Comparison of ENCODE assay signal across 8 cellular contexts in the genomic region with DNA sequence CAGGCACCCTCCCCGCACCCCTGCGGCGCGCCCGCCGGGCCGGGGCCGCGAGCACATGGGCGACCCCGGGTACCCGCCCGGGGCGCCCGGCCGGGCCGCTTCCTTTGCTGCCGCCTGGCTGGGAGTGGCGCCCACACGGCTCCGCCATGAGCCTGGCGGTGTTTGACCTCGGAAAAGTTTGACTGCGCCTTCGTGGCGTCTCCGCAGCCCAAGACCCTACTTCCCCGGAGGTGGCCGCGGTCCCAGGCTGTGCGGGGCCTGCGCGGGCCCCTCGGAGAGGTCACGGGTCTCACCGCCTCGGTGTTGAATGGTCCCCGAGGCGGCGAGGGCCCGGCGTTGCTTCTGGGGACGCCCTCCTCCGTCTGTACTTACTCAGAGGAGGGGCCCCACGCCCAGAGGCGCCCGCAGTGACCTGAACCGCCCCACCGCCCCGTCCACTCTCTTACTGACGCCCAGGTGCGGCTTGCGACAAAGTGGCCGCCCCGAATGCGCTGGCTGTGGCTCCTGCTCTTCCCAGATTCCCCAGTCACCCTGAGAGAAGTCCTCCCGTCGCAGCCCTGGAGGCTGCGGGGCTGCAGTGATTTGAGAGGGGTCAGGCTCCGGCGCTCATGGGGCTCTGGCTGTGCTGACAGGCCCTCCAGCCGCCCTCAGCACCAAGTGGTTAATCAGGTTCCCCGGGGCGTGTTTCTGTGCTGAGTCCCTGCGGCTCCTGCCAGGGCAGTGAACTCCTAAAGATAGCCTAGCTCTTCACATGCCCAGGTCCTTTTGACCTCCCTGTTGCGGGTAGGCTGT. TPM values are rescaled to one million over a fixed set of nuclear protein-coding genes. Genes with fewer than 3 reads are reported as not detected.
A peak's percentile ranks its signal among the peaks of the same experiment; 100 is the strongest.
DNase-seq lines count a peak whose midpoint lies in the region; ATAC-seq and TF ChIP-seq lines count a peak whose summit lies in the region.

No MANE protein-coding gene starts in this region.

- H3K27me3 Mint-ChIP-seq in neural crest cell (ENCODE audit: low read depth): no peaks in the 10 kb centered on the region

- H3K4me3 ChIP-seq in HUES48 (ENCODE audit: low read depth, low read length) (peak overlapping the region; percentile 69), fibroblast of mammary gland (ENCODE audit: control insufficient read depth, low read depth, low read length) (peak overlapping the region; percentile 58)

- H3K9ac ChIP-seq in HUES48 (ENCODE audit: low read depth, low read length): peak overlapping the region; percentile 56; the same call in 1 of the 2 replicates

- peaks cover 34% of the 10 kb centered on the region for H3K36me3 ChIP-seq in HUES48 (ENCODE audit: control insufficient read depth, insufficient read depth, low read length)

- H3K27me3 ChIP-seq in HUES48 (ENCODE audit: control insufficient read depth, insufficient read depth, low read length): peaks cover 27% of the 10 kb centered on the region

- H3K36me3 Mint-ChIP-seq in neural crest cell (ENCODE audit: low read depth): peaks cover 3% of the 10 kb centered on the region

- peak; percentile 30 for TF ChIP-seq POLR2A in GM18505 (IDR thresholded peaks at IDR 0.05; ENCODE audit: borderline replicate concordance, extremely low read depth, insufficient read depth, insufficient read length)

- no peak overlapping the region for H3K27ac ChIP-seq in HUES48 (ENCODE audit: low read depth, low read length)

- peak; percentile 25 for ATAC-seq in GM18505 (IDR thresholded peaks at IDR 0.05; ENCODE audit: unreplicated experiment)

- TF ChIP-seq CTCF in fibroblast of mammary gland (conservative IDR thresholded peaks at IDR 0.05; ENCODE audit: control insufficient read depth, insufficient read depth, low read depth, low read length): no peak
- no peak for TF ChIP-seq CTCF in neural crest cell (conservative IDR thresholded peaks at IDR 0.05)

- no peaks in the 10 kb centered on the region for H3K9me3 Mint-ChIP-seq in neural crest cell

- peaks cover 17% of the 10 kb centered on the region for H3K4me1 ChIP-seq in HUES48 (ENCODE audit: control insufficient read depth, insufficient read depth, low read length)

- H3K27ac Mint-ChIP-seq in neural crest cell (ENCODE audit: unreplicated experiment): peak overlapping the region; percentile 88

- H3K4me1 Mint-ChIP-seq in neural crest cell: peaks cover 40% of the 10 kb centered on the region

- no peaks in the 10 kb centered on the region for H3K9me3 ChIP-seq in HUES48 (ENCODE audit: control insufficient read depth, insufficient read depth, low read length)

- H3K4me3 Mint-ChIP-seq in neural crest cell: peak overlapping the region; percentile 96

- DNase-seq in 8988T: peak; percentile 53
- peak; percentile 70 for DNase-seq in activated CD8-positive, alpha-beta memory T cell treated with anti-CD3 and anti-CD28 coated beads, Interleukin-2, amount 50 U/mL, for 48 hours
- no peak for DNase-seq in fibroblast of mammary gland (ENCODE audit: low read depth)
- peak; percentile 19 for DNase-seq in neural crest cell (ENCODE audit: low read depth, low spot score)
- no peak for DNase-seq in OCI-M2 (lab: John Stamatoyannopoulos, UW; ENCODE audit: unreplicated experiment)
- no peak for DNase-seq in hippocampal formation (lab: John Stamatoyannopoulos, UW)

RNA-seq across cellular contexts. Expression of a gene that starts 5.8 kb away (rescaled TPM):
- 55.1 and 57.5 TPM in 2 replicates for total RNA-seq in neural crest cell

RNA-seq across cellular contexts. Expression of a gene that starts 25.1 kb away (rescaled TPM):
- total RNA-seq in neural crest cell: 43.2 and 44.8 TPM in 2 replicates

RNA-seq across cellular contexts. Expression of a gene that starts 46.7 kb away (rescaled TPM):
- 1.6 and 1.9 TPM in 2 replicates for total RNA-seq in neural crest cell

Comparison
In these comparisons a context has a peak if more than half of its experiments do, and no peak if none do; other contexts are left out.
1. DNase-seq: peak in 8988T (single experiment), activated CD8-positive, alpha-beta memory T cell treated with anti-CD3 and anti-CD28 coated beads, Interleukin-2, amount 50 U/mL, for 48 hours (single experiment) and neural crest cell (single experiment); none in fibroblast of mammary gland (single experiment), OCI-M2 (single experiment) and hippocampal formation (0 of 2).